8 cellular contexts compared by ENCODE assay signal in the genomic region with DNA sequence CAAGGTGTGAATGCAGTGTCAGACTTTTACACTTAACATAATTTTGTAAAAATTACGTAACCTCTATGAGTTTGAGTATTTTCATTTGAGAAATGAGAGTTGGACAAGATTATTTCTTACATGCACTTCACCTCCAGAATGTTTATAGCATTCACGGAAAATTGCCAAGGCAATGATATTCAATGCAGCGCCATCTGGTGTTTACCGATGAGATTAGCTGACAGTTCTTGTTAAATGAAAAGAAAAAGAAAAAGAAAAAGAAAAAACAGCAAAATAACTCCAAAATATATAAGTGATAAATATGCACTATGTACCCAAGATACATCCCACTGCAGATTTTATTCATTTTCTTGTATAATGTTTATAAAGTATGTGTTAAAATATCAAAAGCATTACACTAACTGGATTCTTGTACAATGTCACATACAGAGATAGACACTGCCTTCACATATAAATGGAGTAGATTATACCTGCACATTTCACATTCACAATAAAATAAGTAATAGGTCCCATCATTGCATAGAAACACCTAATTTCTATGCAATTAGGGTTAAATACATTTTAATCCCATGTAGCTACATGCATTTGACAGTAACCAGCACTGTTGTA.
A peak's percentile ranks its signal among the peaks of the same experiment; 100 is the strongest.
DNase-seq lines count a peak whose midpoint lies in the region; ATAC-seq and TF ChIP-seq lines count a peak whose summit lies in the region.

No MANE protein-coding gene starts in this region.

- no peaks in the 10 kb centered on the region for H3K27me3 Mint-ChIP-seq in nephron (ENCODE audit: low read depth)

- H3K4me3 Mint-ChIP-seq in nephron, result no peak overlapping the region

- H3K4me3 ChIP-seq in cardiac fibroblast (replicated peaks in 1 of 2; ENCODE audit: low read depth in 2 of 2, low read length in 2 of 2), result no peak overlapping the region

- ATAC-seq in HG02588 (IDR thresholded peaks at IDR 0.05; ENCODE audit: unreplicated experiment) (no peak), HG03108 (IDR thresholded peaks at IDR 0.05; ENCODE audit: unreplicated experiment) (no peak)

- peaks cover 9% of the 10 kb centered on the region for H3K4me1 Mint-ChIP-seq in nephron

- H3K27ac Mint-ChIP-seq in nephron, result no peak overlapping the region

- in situ Hi-C loops in G401 (cut with HindIII; ENCODE audit: low sequenced_read_pairs), result no loop called here

- peak; percentile 8 for DNase-seq in G401 (ENCODE audit: low spot score)
- peak; percentile 41 for DNase-seq in H4 (ENCODE audit: low spot score)
- peak; percentile 33 to 74 for DNase-seq in NCI-H446 (lab: John Stamatoyannopoulos, UW)
- peak; percentile 53 to 73 for DNase-seq in cardiac fibroblast (ENCODE audit: low read depth in 2 of 2)
- no peak for DNase-seq in mucosa of gallbladder (ENCODE audit: low spot score)

- peak; percentile 47 for TF ChIP-seq CTCF in cardiac fibroblast (IDR thresholded peaks at IDR 0.05; ENCODE audit: low read depth, low read length)
- TF ChIP-seq CTCF in nephron (IDR thresholded peaks at IDR 0.05; ENCODE audit: unreplicated experiment in 3 of 3), result peak; percentile 57 to 89 (median 82)

- peaks cover 13% of the 10 kb centered on the region for H3K9me3 Mint-ChIP-seq in nephron

- H3K36me3 Mint-ChIP-seq in nephron (ENCODE audit: low read depth), result no peaks in the 10 kb centered on the region
